In the genomic region with DNA sequence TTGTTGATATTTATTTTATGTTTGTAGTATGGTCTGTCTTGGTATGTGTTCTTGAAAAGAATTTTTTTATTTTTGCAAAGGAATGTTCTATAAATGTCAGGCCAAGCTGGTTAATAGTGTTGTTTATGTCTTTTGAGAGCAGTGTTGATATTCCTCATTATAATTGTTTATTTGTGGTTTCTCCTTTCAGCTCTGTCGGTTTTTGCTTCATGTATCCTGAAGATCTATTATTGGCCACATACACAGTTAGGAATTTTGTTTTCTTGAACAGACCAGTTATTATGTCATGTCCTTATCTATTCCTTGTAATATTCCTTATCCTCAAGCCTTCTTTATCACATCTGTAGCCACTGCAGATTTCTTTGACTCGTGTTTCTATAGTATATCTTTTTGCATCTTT, we compare ENCODE assay signal across 21 cellular contexts. TPM values are rescaled to one million over a fixed set of nuclear protein-coding genes. Genes with fewer than 3 reads are reported as not detected.
DNase-seq lines count a peak whose midpoint lies in the region.
"Had no signal": no experiment of that assay in that cellular context is flagged by ENCODE, and none has a peak within 500 bp of the region (broad histone marks: within the 10 kb centered on the region; RNA-seq: fewer than 3 reads in every experiment).

No MANE protein-coding gene starts in this region.

- DNase-seq in EH (ENCODE audit: low read depth) (peak; percentile 87), LHCN-M2 (ENCODE audit: low read depth) (peak; percentile 52), epidermal melanocyte (ENCODE audit: insufficient read length, low spot score) (peak; percentile 40), renal cortical epithelial cell (ENCODE audit: low read depth) (peak; percentile 24), cerebellum (ENCODE audit: low spot score) (no peak), SHP77 treated with DMSO at 0.1 percent for 48 hours (lab: John Stamatoyannopoulos, UW) (no peak)
- DNase-seq in activated T-cell treated with anti-CD3 and anti-CD28 coated beads, Interleukin-2, amount 50 U/mL, for 24 hours = no peak
- no peak for DNase-seq in activated CD8-positive, alpha-beta memory T cell treated with anti-CD3 and anti-CD28 coated beads, Interleukin-2, amount 50 U/mL, for 48 hours
- DNase-seq: activated CD4-positive, alpha-beta T cell treated with anti-CD3 and anti-CD28 coated beads, Interleukin-2, amount 50 U/mL, for 1 hour; activated effector memory CD4-positive, alpha-beta T cell treated with anti-CD3 and anti-CD28 coated beads, Interleukin-2, amount 50 U/mL, for 16 hours; activated naive CD8-positive, alpha-beta T cell treated with anti-CD3 and anti-CD28 coated beads, Interleukin-2, amount 50 U/mL, for 24 hours; AML-193; CD8-positive, alpha-beta memory T cell; DMS153; islet precursor cell; NCI-H1436; NCI-H524 treated with DMSO at 0.1 percent for 48 hours; right lobe of liver; RPMI8226; substantia nigra; WERI-Rb-1 had no signal

- no peak overlapping the region for H3K4me3 Mint-ChIP-seq in activated T-cell treated with anti-CD3 and anti-CD28 coated beads, Interleukin-2, amount 50 U/mL, for 24 hours
- H3K4me3 Mint-ChIP-seq: activated naive CD8-positive, alpha-beta T cell treated with anti-CD3 and anti-CD28 coated beads, Interleukin-2, amount 50 U/mL, for 24 hours; CD8-positive, alpha-beta memory T cell had no signal

- H3K27ac Mint-ChIP-seq in activated T-cell treated with anti-CD3 and anti-CD28 coated beads, Interleukin-2, amount 50 U/mL, for 24 hours = no peak overlapping the region
- H3K27ac Mint-ChIP-seq: activated naive CD8-positive, alpha-beta T cell treated with anti-CD3 and anti-CD28 coated beads, Interleukin-2, amount 50 U/mL, for 24 hours; CD8-positive, alpha-beta memory T cell had no signal

- H3K9me3 Mint-ChIP-seq in activated T-cell treated with anti-CD3 and anti-CD28 coated beads, Interleukin-2, amount 50 U/mL, for 24 hours = no peaks in the 10 kb centered on the region
- H3K9me3 Mint-ChIP-seq: activated naive CD8-positive, alpha-beta T cell treated with anti-CD3 and anti-CD28 coated beads, Interleukin-2, amount 50 U/mL, for 24 hours; CD8-positive, alpha-beta memory T cell had no signal

- H3K4me1 Mint-ChIP-seq in activated T-cell treated with anti-CD3 and anti-CD28 coated beads, Interleukin-2, amount 50 U/mL, for 24 hours (ENCODE audit: low read depth) = peaks cover 16% of the 10 kb centered on the region

- no peaks in the 10 kb centered on the region for H3K27me3 Mint-ChIP-seq in activated T-cell treated with anti-CD3 and anti-CD28 coated beads, Interleukin-2, amount 50 U/mL, for 24 hours
- H3K27me3 Mint-ChIP-seq: activated naive CD8-positive, alpha-beta T cell treated with anti-CD3 and anti-CD28 coated beads, Interleukin-2, amount 50 U/mL, for 24 hours; CD8-positive, alpha-beta memory T cell had no signal

- peaks cover 79% of the 10 kb centered on the region for H3K36me3 Mint-ChIP-seq in activated T-cell treated with anti-CD3 and anti-CD28 coated beads, Interleukin-2, amount 50 U/mL, for 24 hours (ENCODE audit: low read depth)

RNA-seq across cellular contexts. Expression of a gene that starts 56.5 kb away (rescaled TPM):
- 35.8 and 39.9 TPM in 2 replicates for total RNA-seq in LHCN-M2 (2014; rRNA removed)
- polyA plus RNA-seq in LHCN-M2 (2012) = 13.7 TPM
- total RNA-seq in renal cortical epithelial cell = 52.1 and 67.6 TPM in 2 replicates
- total RNA-seq in cerebellum = 35.0 TPM

RNA-seq across cellular contexts. Expression of a gene that starts 56.7 kb away (rescaled TPM):
- 27.0 and 28.1 TPM in 2 replicates for total RNA-seq in LHCN-M2 (2014; rRNA removed)
- 13.4 TPM for polyA plus RNA-seq in LHCN-M2 (2012)
- 28.5 and 35.8 TPM in 2 replicates for total RNA-seq in renal cortical epithelial cell
- total RNA-seq in cerebellum = 15.2 TPM

Comparison
In these comparisons a context has a peak if more than half of its experiments do, and no peak if none do; other contexts are left out.
1. DNase-seq: peak in EH (single experiment), LHCN-M2 (single experiment), epidermal melanocyte (single experiment) and renal cortical epithelial cell (single experiment); none in cerebellum (single experiment), SHP77 treated with DMSO at 0.1 percent for 48 hours (single experiment), activated T-cell treated with anti-CD3 and anti-CD28 coated beads, Interleukin-2, amount 50 U/mL, for 24 hours (single experiment) and activated CD8-positive, alpha-beta memory T cell treated with anti-CD3 and anti-CD28 coated beads, Interleukin-2, amount 50 U/mL, for 48 hours (single experiment).